8 cellular contexts compared by ENCODE assay signal in the genomic region with DNA sequence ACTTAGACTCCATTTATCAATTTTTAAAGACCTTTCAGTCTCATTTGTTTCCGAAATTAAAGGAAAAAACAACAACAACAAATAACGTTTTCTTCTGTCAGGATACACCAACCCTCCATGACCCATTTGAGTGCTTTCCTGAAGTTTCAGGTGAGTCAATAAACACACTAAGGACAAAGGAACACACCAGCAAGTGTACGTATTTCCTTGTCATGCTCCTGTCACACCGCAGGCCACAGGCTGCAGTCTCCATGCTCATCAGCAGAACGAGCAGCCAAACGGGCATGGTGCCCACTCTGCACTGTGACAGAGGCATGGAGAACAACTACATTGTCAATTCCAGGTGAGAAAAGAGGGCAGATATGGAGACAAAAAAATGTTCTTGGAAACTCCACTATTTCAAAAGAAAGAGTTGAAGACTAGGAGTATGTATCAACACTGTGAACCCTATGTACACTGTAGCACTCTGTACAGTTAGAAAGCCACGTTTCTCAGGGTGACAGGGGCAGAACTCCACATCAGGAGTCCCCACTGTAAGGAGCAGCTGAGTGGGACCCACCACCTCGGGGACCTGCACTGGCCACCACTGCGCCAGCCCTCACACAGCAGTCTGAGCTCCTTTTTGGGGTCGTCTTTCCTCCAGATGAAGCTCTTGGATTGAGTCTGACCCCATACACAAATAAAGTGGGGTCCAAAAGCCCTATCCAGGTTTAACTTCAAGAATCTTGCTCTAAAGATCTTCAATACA.
DNase-seq lines count a peak whose midpoint lies in the region; ATAC-seq and TF ChIP-seq lines count a peak whose summit lies in the region.

No MANE protein-coding gene starts in this region.

- TF ChIP-seq CTCF in fibroblast of pulmonary artery (IDR thresholded peaks at IDR 0.05; ENCODE audit: low read length, missing control alignments) (no peak), parathyroid adenoma (IDR thresholded peaks at IDR 0.05) (no peak)

- H3K27ac Mint-ChIP-seq in T-helper 2 cell treated with Interferon-gamma antibody and Interleukin-4, amounts not matched to agents 5 μg/mL and 100 μg/mL, for 36 hours = peak overlapping the region; percentile 89

- no peaks in the 10 kb centered on the region for H3K27me3 Mint-ChIP-seq in T-helper 2 cell treated with Interferon-gamma antibody and Interleukin-4, amounts not matched to agents 5 μg/mL and 100 μg/mL, for 36 hours (ENCODE audit: low read depth)

- H3K36me3 ChIP-seq in parathyroid adenoma (ENCODE audit: control insufficient read depth, insufficient read depth, low read length) = no peaks in the 10 kb centered on the region

- H3K4me3 ChIP-seq in fibroblast of pulmonary artery (replicated peaks; ENCODE audit: low read depth, low read length) (peak overlapping the region; percentile 80), parathyroid adenoma (ENCODE audit: low read depth, low read length) (no peak overlapping the region)

- H3K27ac ChIP-seq in parathyroid adenoma = peak overlapping the region; percentile 19

- peak; percentile 17 for DNase-seq in EH (ENCODE audit: low read depth)
- DNase-seq in T-helper 2 cell treated with Interferon-gamma antibody and Interleukin-4, amounts not matched to agents 5 μg/mL and 100 μg/mL, for 36 hours (ENCODE audit: low spot score) = peak; percentile 27
- no peak for DNase-seq in fibroblast of pulmonary artery (ENCODE audit: low read depth)
- no peak for DNase-seq in D341Med (ENCODE audit: low spot score)
- no peak for DNase-seq in UCSD-AML1 (lab: John Stamatoyannopoulos, UW; ENCODE audit: unreplicated experiment)

- H3K9ac ChIP-seq in parathyroid adenoma = no peak overlapping the region

- H3K4me3 Mint-ChIP-seq in T-helper 2 cell treated with Interferon-gamma antibody and Interleukin-4, amounts not matched to agents 5 μg/mL and 100 μg/mL, for 36 hours = peak overlapping the region; percentile 95

- peaks cover 16% of the 10 kb centered on the region for H3K36me3 Mint-ChIP-seq in T-helper 2 cell treated with Interferon-gamma antibody and Interleukin-4, amounts not matched to agents 5 μg/mL and 100 μg/mL, for 36 hours (ENCODE audit: low read depth)

- ATAC-seq in HG02852 (IDR thresholded peaks at IDR 0.05; ENCODE audit: unreplicated experiment) (no peak), HG03439 (IDR thresholded peaks at IDR 0.05; ENCODE audit: unreplicated experiment) (no peak)

- H2AFZ ChIP-seq in parathyroid adenoma = no peak overlapping the region

- no peaks in the 10 kb centered on the region for H3K27me3 ChIP-seq in parathyroid adenoma (ENCODE audit: control insufficient read depth, insufficient read depth, low read length)

- H3K4me1 ChIP-seq in parathyroid adenoma = peaks cover 12% of the 10 kb centered on the region

- H3K9me3 Mint-ChIP-seq in T-helper 2 cell treated with Interferon-gamma antibody and Interleukin-4, amounts not matched to agents 5 μg/mL and 100 μg/mL, for 36 hours = no peaks in the 10 kb centered on the region

- H3K79me2 ChIP-seq in parathyroid adenoma = peaks cover 34% of the 10 kb centered on the region

- no peaks in the 10 kb centered on the region for H3K9me3 ChIP-seq in parathyroid adenoma (ENCODE audit: control insufficient read depth, low read length)

- H3K4me2 ChIP-seq in parathyroid adenoma (ENCODE audit: low read length) = peak overlapping the region; percentile 54

- H3K4me1 Mint-ChIP-seq in T-helper 2 cell treated with Interferon-gamma antibody and Interleukin-4, amounts not matched to agents 5 μg/mL and 100 μg/mL, for 36 hours (ENCODE audit: low read depth) = peaks cover 71% of the 10 kb centered on the region

Comparison
In these comparisons a context has a peak if more than half of its experiments do, and no peak if none do; other contexts are left out.
1. DNase-seq: peak in EH (single experiment) and T-helper 2 cell treated with Interferon-gamma antibody and Interleukin-4, amounts not matched to agents 5 μg/mL and 100 μg/mL, for 36 hours (single experiment); none in fibroblast of pulmonary artery (single experiment), D341Med (single experiment) and UCSD-AML1 (single experiment).